Comparison of ENCODE assay signal across 1 cellular context in the genomic region with DNA sequence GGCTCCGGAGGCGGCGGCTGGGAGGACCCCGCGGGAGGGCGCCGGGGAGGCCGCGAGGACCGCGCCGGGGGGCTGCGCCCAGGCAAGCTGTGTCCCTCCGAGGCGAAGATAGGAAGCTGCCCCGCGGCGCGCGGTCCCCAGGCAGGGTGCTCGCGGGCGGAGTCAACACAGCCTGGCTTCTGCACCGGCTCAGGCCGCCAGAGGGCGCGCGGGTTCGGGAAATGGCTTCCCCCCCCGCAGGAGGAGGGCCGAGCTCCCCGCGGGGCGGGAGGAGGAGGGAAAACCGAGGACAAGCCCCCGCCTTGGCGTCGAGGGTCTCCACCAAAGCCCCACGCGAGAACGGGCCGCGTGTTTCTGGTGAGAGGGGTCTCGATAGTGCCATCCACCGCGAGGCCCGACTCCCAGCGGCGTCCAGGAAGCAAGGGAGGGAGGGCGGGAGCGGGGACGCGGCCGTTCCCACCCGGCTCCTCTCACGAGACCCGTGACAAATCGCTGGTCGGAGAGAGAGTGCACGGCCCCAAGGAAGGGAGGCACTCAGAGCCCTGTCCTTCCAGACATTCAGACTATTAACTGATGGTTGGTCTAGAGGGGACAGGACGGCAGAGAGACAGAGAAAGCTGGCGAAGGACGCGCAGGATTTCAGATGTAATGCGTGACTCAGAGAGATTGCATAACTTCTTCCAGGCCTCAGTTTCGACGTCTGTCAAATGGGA.
TF ChIP-seq lines count a peak whose summit lies in the region.

No MANE protein-coding gene starts in this region.

TF ChIP-seq in HepG2, 621 proteins besides CTCF, POLR2A, EP300 and RAD21 (continued from another document and continues in another):
- TF ChIP-seq BCLAF1 (IDR thresholded peaks at IDR 0.05) (no peak), NFATC3 (CRISPR knock-in tag; IDR thresholded peaks at IDR 0.05) (no peak), RFX3 (CRISPR knock-in tag; IDR thresholded peaks at IDR 0.05) (no peak), ZNF724P (CRISPR knock-in tag; IDR thresholded peaks at IDR 0.05; ENCODE audit: borderline replicate concordance) (peak; percentile 72; the same call in 1 of the 2 replicates), ZSCAN30 (CRISPR knock-in tag; IDR thresholded peaks at IDR 0.05) (no peak), MXD4 (CRISPR knock-in tag; IDR thresholded peaks at IDR 0.05) (peak; percentile 73; the same call in 1 of the 2 replicates), TCF12 (IDR thresholded peaks at IDR 0.05) (no peak), TCF12 (CRISPR knock-in tag; IDR thresholded peaks at IDR 0.05) (no peak; the same call in 1 of the 2 replicates), ZBTB34 (CRISPR knock-in tag; IDR thresholded peaks at IDR 0.05) (0 out of 2 replicates have a peak, but pooled peaks have one; percentile 55), ZNF780A (CRISPR knock-in tag; IDR thresholded peaks at IDR 0.05) (no peak), ZNF232 (CRISPR knock-in tag; IDR thresholded peaks at IDR 0.05; ENCODE audit: borderline replicate concordance) (peak; percentile 55; the same call in 1 of the 2 replicates), MEIS2 (CRISPR knock-in tag; IDR thresholded peaks at IDR 0.05) (peak; percentile 73), ZNF816 (CRISPR knock-in tag; IDR thresholded peaks at IDR 0.05; ENCODE audit: borderline replicate concordance) (no peak), ZNF75D (CRISPR knock-in tag; IDR thresholded peaks at IDR 0.05; ENCODE audit: borderline replicate concordance) (no peak), ERF (CRISPR knock-in tag; IDR thresholded peaks at IDR 0.05) (peak; percentile 90), MED1 (CRISPR knock-in tag; IDR thresholded peaks at IDR 0.05) (peak; percentile 59), JARID2 (CRISPR knock-in tag; IDR thresholded peaks at IDR 0.05; ENCODE audit: insufficient replicate concordance) (no peak), BATF2 (CRISPR knock-in tag; IDR thresholded peaks at IDR 0.05) (no peak), USF2 (IDR thresholded peaks at IDR 0.05; ENCODE audit: low read depth, low read length) (no peak), USF2 (CRISPR knock-in tag; IDR thresholded peaks at IDR 0.05; ENCODE audit: borderline replicate concordance) (no peak), NONO (IDR thresholded peaks at IDR 0.05) (no peak), NONO (CRISPR knock-in tag; conservative IDR thresholded peaks at IDR 0.05) (peak; percentile 95), ZNF629 (CRISPR knock-in tag; conservative IDR thresholded peaks at IDR 0.05) (peak; percentile 97), HOXA5 (CRISPR knock-in tag; IDR thresholded peaks at IDR 0.05) (peak; percentile 84; the same call in 1 of the 2 replicates), PHB2 (IDR thresholded peaks at IDR 0.05; ENCODE audit: partially characterized antibody) (no peak), ZNF235 (CRISPR knock-in tag; IDR thresholded peaks at IDR 0.05; ENCODE audit: borderline replicate concordance) (0 out of 2 replicates have a peak, but pooled peaks have one; percentile 14), CHCHD3 (CRISPR knock-in tag; IDR thresholded peaks at IDR 0.05) (peak; percentile 91; the same call in 1 of the 2 replicates), SIX1 (CRISPR knock-in tag; IDR thresholded peaks at IDR 0.05; ENCODE audit: borderline replicate concordance) (no peak)
- TF ChIP-seq, protein P1, sequence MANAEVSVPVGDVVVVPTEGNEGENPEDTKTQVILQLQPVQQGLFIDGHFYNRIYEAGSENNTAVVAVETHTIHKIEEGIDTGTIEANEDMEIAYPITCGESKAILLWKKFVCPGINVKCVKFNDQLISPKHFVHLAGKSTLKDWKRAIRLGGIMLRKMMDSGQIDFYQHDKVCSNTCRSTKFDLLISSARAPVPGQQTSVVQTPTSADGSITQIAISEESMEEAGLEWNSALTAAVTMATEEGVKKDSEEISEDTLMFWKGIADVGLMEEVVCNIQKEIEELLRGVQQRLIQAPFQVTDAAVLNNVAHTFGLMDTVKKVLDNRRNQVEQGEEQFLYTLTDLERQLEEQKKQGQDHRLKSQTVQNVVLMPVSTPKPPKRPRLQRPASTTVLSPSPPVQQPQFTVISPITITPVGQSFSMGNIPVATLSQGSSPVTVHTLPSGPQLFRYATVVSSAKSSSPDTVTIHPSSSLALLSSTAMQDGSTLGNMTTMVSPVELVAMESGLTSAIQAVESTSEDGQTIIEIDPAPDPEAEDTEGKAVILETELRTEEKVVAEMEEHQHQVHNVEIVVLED (CRISPR knock-in tag; IDR thresholded peaks at IDR 0.05; ENCODE audit: borderline replicate concordance): no peak
- TF ChIP-seq, protein P2, sequence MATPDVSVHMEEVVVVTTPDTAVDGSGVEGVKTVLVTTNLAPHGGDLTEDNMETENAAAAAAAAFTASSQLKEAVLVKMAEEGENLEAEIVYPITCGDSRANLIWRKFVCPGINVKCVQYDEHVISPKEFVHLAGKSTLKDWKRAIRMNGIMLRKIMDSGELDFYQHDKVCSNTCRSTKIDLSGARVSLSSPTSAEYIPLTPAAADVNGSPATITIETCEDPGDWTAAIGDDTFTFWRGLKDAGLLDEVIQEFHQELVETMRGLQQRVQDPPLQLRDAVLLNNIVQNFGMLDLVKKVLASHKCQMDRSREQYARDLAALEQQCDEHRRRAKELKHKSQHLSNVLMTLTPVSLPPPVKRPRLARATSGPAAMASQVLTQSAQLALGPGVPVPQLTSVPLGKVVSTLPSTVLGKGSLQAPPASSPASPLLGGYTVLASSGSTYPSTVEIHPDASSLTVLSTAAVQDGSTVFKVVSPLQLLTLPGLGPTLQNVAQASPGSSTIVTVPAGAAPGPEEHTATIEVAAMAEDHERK (CRISPR knock-in tag; IDR thresholded peaks at IDR 0.05; ENCODE audit: low read depth): no peak
- TF ChIP-seq, protein P3, sequence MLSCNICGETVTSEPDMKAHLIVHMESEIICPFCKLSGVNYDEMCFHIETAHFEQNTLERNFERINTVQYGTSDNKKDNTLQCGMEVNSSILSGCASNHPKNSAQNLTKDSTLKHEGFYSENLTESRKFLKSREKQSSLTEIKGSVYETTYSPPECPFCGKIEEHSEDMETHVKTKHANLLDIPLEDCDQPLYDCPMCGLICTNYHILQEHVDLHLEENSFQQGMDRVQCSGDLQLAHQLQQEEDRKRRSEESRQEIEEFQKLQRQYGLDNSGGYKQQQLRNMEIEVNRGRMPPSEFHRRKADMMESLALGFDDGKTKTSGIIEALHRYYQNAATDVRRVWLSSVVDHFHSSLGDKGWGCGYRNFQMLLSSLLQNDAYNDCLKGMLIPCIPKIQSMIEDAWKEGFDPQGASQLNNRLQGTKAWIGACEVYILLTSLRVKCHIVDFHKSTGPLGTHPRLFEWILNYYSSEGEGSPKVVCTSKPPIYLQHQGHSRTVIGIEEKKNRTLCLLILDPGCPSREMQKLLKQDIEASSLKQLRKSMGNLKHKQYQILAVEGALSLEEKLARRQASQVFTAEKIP (CRISPR knock-in tag; IDR thresholded peaks at IDR 0.05; ENCODE audit: borderline replicate concordance): no peak
- TF ChIP-seq, protein P4, sequence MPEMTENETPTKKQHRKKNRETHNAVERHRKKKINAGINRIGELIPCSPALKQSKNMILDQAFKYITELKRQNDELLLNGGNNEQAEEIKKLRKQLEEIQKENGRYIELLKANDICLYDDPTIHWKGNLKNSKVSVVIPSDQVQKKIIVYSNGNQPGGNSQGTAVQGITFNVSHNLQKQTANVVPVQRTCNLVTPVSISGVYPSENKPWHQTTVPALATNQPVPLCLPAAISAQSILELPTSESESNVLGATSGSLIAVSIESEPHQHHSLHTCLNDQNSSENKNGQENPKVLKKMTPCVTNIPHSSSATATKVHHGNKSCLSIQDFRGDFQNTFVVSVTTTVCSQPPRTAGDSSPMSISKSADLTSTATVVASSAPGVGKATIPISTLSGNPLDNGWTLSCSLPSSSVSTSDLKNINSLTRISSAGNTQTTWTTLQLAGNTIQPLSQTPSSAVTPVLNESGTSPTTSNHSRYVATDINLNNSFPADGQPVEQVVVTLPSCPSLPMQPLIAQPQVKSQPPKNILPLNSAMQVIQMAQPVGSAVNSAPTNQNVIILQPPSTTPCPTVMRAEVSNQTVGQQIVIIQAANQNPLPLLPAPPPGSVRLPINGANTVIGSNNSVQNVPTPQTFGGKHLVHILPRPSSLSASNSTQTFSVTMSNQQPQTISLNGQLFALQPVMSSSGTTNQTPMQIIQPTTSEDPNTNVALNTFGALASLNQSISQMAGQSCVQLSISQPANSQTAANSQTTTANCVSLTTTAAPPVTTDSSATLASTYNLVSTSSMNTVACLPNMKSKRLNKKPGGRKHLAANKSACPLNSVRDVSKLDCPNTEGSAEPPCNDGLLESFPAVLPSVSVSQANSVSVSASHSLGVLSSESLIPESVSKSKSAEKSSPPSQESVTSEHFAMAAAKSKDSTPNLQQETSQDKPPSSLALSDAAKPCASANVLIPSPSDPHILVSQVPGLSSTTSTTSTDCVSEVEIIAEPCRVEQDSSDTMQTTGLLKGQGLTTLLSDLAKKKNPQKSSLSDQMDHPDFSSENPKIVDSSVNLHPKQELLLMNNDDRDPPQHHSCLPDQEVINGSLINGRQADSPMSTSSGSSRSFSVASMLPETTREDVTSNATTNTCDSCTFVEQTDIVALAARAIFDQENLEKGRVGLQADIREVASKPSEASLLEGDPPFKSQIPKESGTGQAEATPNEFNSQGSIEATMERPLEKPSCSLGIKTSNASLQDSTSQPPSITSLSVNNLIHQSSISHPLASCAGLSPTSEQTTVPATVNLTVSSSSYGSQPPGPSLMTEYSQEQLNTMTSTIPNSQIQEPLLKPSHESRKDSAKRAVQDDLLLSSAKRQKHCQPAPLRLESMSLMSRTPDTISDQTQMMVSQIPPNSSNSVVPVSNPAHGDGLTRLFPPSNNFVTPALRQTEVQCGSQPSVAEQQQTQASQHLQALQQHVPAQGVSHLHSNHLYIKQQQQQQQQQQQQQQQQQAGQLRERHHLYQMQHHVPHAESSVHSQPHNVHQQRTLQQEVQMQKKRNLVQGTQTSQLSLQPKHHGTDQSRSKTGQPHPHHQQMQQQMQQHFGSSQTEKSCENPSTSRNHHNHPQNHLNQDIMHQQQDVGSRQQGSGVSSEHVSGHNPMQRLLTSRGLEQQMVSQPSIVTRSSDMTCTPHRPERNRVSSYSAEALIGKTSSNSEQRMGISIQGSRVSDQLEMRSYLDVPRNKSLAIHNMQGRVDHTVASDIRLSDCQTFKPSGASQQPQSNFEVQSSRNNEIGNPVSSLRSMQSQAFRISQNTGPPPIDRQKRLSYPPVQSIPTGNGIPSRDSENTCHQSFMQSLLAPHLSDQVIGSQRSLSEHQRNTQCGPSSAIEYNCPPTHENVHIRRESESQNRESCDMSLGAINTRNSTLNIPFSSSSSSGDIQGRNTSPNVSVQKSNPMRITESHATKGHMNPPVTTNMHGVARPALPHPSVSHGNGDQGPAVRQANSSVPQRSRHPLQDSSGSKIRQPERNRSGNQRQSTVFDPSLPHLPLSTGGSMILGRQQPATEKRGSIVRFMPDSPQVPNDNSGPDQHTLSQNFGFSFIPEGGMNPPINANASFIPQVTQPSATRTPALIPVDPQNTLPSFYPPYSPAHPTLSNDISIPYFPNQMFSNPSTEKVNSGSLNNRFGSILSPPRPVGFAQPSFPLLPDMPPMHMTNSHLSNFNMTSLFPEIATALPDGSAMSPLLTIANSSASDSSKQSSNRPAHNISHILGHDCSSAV (CRISPR knock-in tag; IDR thresholded peaks at IDR 0.05; ENCODE audit: borderline replicate concordance): no peak
